In genomic region chr7:156935250-156935649, GRCh38 we compare ENCODE assay signal across 13 cellular contexts.
"Had no signal": no experiment of that assay in that cellular context is flagged by ENCODE, and none has a peak within 500 bp of the region (broad histone marks: within the 10 kb centered on the region; RNA-seq: fewer than 3 reads in every experiment).

No MANE protein-coding gene starts in this region.

- H3K36me3 ChIP-seq: cardiac muscle cell, right lobe of liver, spleen, stomach, thoracic aorta had no signal

- H3K27me3 ChIP-seq: right lobe of liver had no signal

- H3K9me3 ChIP-seq: psoas muscle, right lobe of liver, spleen, stomach, thoracic aorta had no signal

- H3K4me1 ChIP-seq: psoas muscle, right lobe of liver, spleen, stomach had no signal

- H3K4me3 ChIP-seq: cardiac muscle cell, psoas muscle, right lobe of liver, spleen, stomach, thoracic aorta had no signal

- ATAC-seq: psoas muscle had no signal

- DNase-seq: activated CD4-positive, alpha-beta T cell treated with anti-CD3 and anti-CD28 coated beads for 1 hour; activated CD4-positive, alpha-beta T cell treated with anti-CD3 and anti-CD28 coated beads, Interleukin-2, amount 50 U/mL, for 4 hours; activated naive CD4-positive, alpha-beta T cell treated with anti-CD3 and anti-CD28 coated beads for 36 hours; activated T-cell treated with anti-CD3 and anti-CD28 coated beads for 4 hours; hippocampal formation; mesendoderm; psoas muscle; right lobe of liver; spleen; stomach had no signal

- H3K27ac ChIP-seq: cardiac muscle cell, psoas muscle, right lobe of liver, spleen, stomach, thoracic aorta, VCaP had no signal
